In the genomic region with DNA sequence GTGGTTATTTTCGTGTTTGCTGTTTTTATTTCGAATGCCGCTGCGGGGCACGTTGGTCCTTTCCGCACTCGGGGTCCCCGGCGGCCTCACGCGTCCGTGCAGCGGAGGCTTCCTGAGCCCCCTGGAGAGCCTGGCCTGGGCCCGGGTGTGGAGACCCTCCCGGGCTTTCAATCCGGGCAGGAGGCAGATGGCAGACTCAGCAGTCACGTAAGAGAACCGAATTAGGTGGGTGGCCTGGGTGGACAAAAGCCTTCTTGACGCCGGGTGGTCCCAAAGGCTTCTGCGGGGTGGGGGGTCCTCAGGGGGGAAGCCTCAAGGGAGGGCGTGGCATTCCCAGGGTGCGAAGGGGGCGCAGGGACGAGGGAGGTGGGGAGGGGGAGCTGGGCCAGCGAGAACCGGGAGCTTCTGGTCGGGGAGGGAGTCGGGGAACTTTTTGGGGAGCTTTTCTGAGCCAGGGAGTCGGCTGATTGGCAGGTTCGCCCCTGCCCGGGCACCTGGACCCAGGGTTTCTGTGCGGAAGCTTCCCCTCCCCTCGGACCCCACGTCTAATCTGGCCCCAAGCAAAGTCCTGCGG, we compare ENCODE assay signal across 6 cellular contexts.
DNase-seq lines count a peak whose midpoint lies in the region; TF ChIP-seq lines count a peak whose summit lies in the region.

No MANE protein-coding gene starts in this region.

- no peaks in the 10 kb centered on the region for H3F3A ChIP-seq in MM.1S (ENCODE audit: insufficient read depth, low read length)

- no peaks in the 10 kb centered on the region for H3K9me2 ChIP-seq in MM.1S (replicated peaks; ENCODE audit: insufficient read depth, low read length)

- H3K36me3 ChIP-seq in SK-N-MC (ENCODE audit: insufficient read depth, low read length) (no peaks in the 10 kb centered on the region), MM.1S (replicated peaks; ENCODE audit: insufficient read depth, low read length) (no peaks in the 10 kb centered on the region)

- H4K20me1 ChIP-seq in MM.1S (ENCODE audit: insufficient read depth, low read length) = no peaks in the 10 kb centered on the region

- H3K79me2 ChIP-seq in MM.1S (ENCODE audit: low read length) = no peaks in the 10 kb centered on the region

- H3K4me1 ChIP-seq in MM.1S (ENCODE audit: low read length) = no peaks in the 10 kb centered on the region

- DNase-seq in AG09309 (ENCODE audit: low read depth) (no peak), SK-N-MC (ENCODE audit: low read depth, low spot score) (no peak), MM.1S (no peak), NCI-H2029 treated with DMSO at 0.1 percent for 48 hours (lab: John Stamatoyannopoulos, UW) (no peak), hypothalamus (lab: John Stamatoyannopoulos, UW) (no peak)

- no peak for TF ChIP-seq CTCF in AG09309 (IDR thresholded peaks at IDR 0.05; ENCODE audit: control insufficient read depth, insufficient read depth, low read depth, low read length, missing control alignments)
- no peak for TF ChIP-seq CTCF in MM.1S (IDR thresholded peaks at IDR 0.05; ENCODE audit: low read length)

- H3K27ac ChIP-seq in SK-N-MC (peak overlapping the region; percentile 98), layer of hippocampus (ENCODE audit: low read depth, low read length) (peak overlapping the region; percentile 95), MM.1S (ENCODE audit: low read length) (no peak overlapping the region)

- H3K4me3 ChIP-seq in AG09309 (ENCODE audit: control insufficient read depth, low read depth, low read length) (peak overlapping the region; percentile 41), SK-N-MC (peak overlapping the region; percentile 98), MM.1S (ENCODE audit: low read length) (no peak overlapping the region)

- H3K9me3 ChIP-seq in SK-N-MC (ENCODE audit: low read depth, low read length) (no peaks in the 10 kb centered on the region), MM.1S (replicated peaks; ENCODE audit: insufficient read depth, low read length) (no peaks in the 10 kb centered on the region)

- no peak overlapping the region for H2AFZ ChIP-seq in MM.1S (ENCODE audit: low read length)

- H3K27me3 ChIP-seq in layer of hippocampus (ENCODE audit: control insufficient read depth, insufficient read depth, low read length) (peaks cover 11% of the 10 kb centered on the region), MM.1S (replicated peaks; ENCODE audit: insufficient read depth, low read length) (peaks cover 81% of the 10 kb centered on the region)

- H3K4me2 ChIP-seq in MM.1S (ENCODE audit: low read depth, low read length) = no peak overlapping the region

- H3K9ac ChIP-seq in SK-N-MC (ENCODE audit: insufficient read length) (peak overlapping the region; percentile 99), MM.1S (ENCODE audit: low read length) (no peak overlapping the region)
